In genomic region chr1:46407636-46408035, GRCh38 we compare ENCODE assay signal across 19 cellular contexts.
"Had no signal": no experiment of that assay in that cellular context is flagged by ENCODE, and none has a peak within 500 bp of the region (broad histone marks: within the 10 kb centered on the region; RNA-seq: fewer than 3 reads in every experiment).

No MANE protein-coding gene starts in this region.

- H3K4me3 ChIP-seq: colonic mucosa, tibial artery had no signal

- H3K36me3 Mint-ChIP-seq: activated naive CD8-positive, alpha-beta T cell; naive B cell had no signal

- H3K27me3 ChIP-seq: brain microvascular endothelial cell, colonic mucosa, tibial artery had no signal

- H3K4me1 ChIP-seq: colonic mucosa had no signal

- DNase-seq: activated CD4-positive, alpha-beta T cell treated with anti-CD3 and anti-CD28 coated beads for 36 hours; activated CD4-positive, alpha-beta T cell treated with anti-CD3 and anti-CD28 coated beads, Interleukin-2, amount 50 U/mL, for 48 hours; brain microvascular endothelial cell; central memory CD4-positive, alpha-beta T cell; colonic mucosa; foreskin melanocyte; glutamatergic neuron; hippocampal formation; kidney; naive B cell; stimulated activated CD4-positive, alpha-beta T cell treated with anti-CD3 and anti-CD28 coated beads, Interleukin-1b, Interleukin-23, amount 100 ng/mL, for 48 hours; stimulated activated naive CD8-positive, alpha-beta T cell treated with anti-CD3 and anti-CD28 coated beads, Interleukin-15, Interleukin-2, amounts not matched to agents 100 U/mL and 50 U/mL, for 24 hours; substantia nigra; tibial artery; WERI-Rb-1 had no signal

- H3K4me3 Mint-ChIP-seq: activated CD4-positive, alpha-beta T cell treated with anti-CD3 and anti-CD28 coated beads for 36 hours; activated naive CD8-positive, alpha-beta T cell; activated T-helper 1 cell treated with anti-CD3 and anti-CD28 coated beads, Interleukin-12 subunit alpha, Interleukin-12 subunit beta, Interleukin-2, Interleukin-4 antibody, amounts not matched to agents 30 ng/mL and 10 ng/mL and 1 ng/mL, durations not matched to agents 14 hours and 24 hours and 36 hours; naive B cell had no signal

- H3K9me3 Mint-ChIP-seq: activated T-helper 1 cell treated with anti-CD3 and anti-CD28 coated beads, Interleukin-12 subunit alpha, Interleukin-12 subunit beta, Interleukin-2, Interleukin-4 antibody, amounts not matched to agents 30 ng/mL and 10 ng/mL and 1 ng/mL, durations not matched to agents 14 hours and 24 hours and 36 hours; naive B cell had no signal

- ATAC-seq: activated CD4-positive, alpha-beta T cell treated with anti-CD3 and anti-CD28 coated beads for 36 hours; left lobe of liver; stimulated activated naive CD8-positive, alpha-beta T cell treated with anti-CD3 and anti-CD28 coated beads, Interleukin-15, Interleukin-2, amounts not matched to agents 100 U/mL and 50 U/mL, for 24 hours had no signal

- H3K27ac ChIP-seq: brain microvascular endothelial cell, colonic mucosa, tibial artery had no signal

- FAIRE-seq: kidney, urothelium cell line had no signal

- H3K36me3 ChIP-seq: brain microvascular endothelial cell, colonic mucosa, WERI-Rb-1 had no signal

- H3K9me3 ChIP-seq: colonic mucosa, tibial artery had no signal

- H3K27me3 Mint-ChIP-seq: activated CD4-positive, alpha-beta T cell treated with anti-CD3 and anti-CD28 coated beads for 36 hours; activated naive CD8-positive, alpha-beta T cell; naive B cell had no signal

- H3K27ac Mint-ChIP-seq: activated CD4-positive, alpha-beta T cell treated with anti-CD3 and anti-CD28 coated beads for 36 hours; activated naive CD8-positive, alpha-beta T cell; activated T-helper 1 cell treated with anti-CD3 and anti-CD28 coated beads, Interleukin-12 subunit alpha, Interleukin-12 subunit beta, Interleukin-2, Interleukin-4 antibody, amounts not matched to agents 30 ng/mL and 10 ng/mL and 1 ng/mL, durations not matched to agents 14 hours and 24 hours and 36 hours; naive B cell had no signal

- H3K4me1 Mint-ChIP-seq: activated CD4-positive, alpha-beta T cell treated with anti-CD3 and anti-CD28 coated beads for 36 hours; naive B cell had no signal
